ENCODE assay signal across 18 cellular contexts in genomic region chr15:90151989-90152645, GRCh38. TPM values are rescaled to one million over a fixed set of nuclear protein-coding genes. Genes with fewer than 3 reads are reported as not detected.
DNase-seq lines count a peak whose midpoint lies in the region; ATAC-seq and TF ChIP-seq lines count a peak whose summit lies in the region.
"Had no signal": no experiment of that assay in that cellular context is flagged by ENCODE, and none has a peak within 500 bp of the region (broad histone marks: within the 10 kb centered on the region; RNA-seq: fewer than 3 reads in every experiment).

No MANE protein-coding gene starts in this region.

- H3K27ac Mint-ChIP-seq in WTC11 = peak overlapping the region; percentile 97
- H3K27ac Mint-ChIP-seq in nephron progenitor cell = peak overlapping the region; percentile 19

- CTCF ChIA-PET in WTC11 (lab: Charles Lee) = interaction anchor here (0.6 to 5.1 kb wide), 19 partner anchors 10 to 391 kb away, joined by 3 to 47 read pairs (median 4); partner anchors contain the start of genes CIB1, GDPGP1 and IDH2

- POLR2A ChIA-PET in WTC11 (lab: Charles Lee) = interaction anchor here (0.6 to 1.7 kb wide), 6 partner anchors 45 to 1520 kb away, joined by 3 to 12 read pairs (median 4); partner anchors contain the start of genes IDH2 and SEMA4B

- ATAC-seq in WTC11 (peak; percentile 94), GM18519 (IDR thresholded peaks at IDR 0.05; ENCODE audit: low FRiP score, unreplicated experiment) (no peak)

- H3K27me3 Mint-ChIP-seq in WTC11 (ENCODE audit: low read depth) (peaks cover 13% of the 10 kb centered on the region), nephron progenitor cell (ENCODE audit: low read depth, poor library complexity) (peaks cover 5% of the 10 kb centered on the region)
- H3K27me3 Mint-ChIP-seq: CD8-positive, alpha-beta memory T cell had no signal

- no peaks in the 10 kb centered on the region for H3K9me3 Mint-ChIP-seq in WTC11
- no peaks in the 10 kb centered on the region for H3K9me3 Mint-ChIP-seq in nephron progenitor cell
- H3K9me3 Mint-ChIP-seq: CD8-positive, alpha-beta memory T cell had no signal

- H3K4me1 Mint-ChIP-seq in WTC11 (peaks cover 42% of the 10 kb centered on the region), nephron progenitor cell (peaks cover 34% of the 10 kb centered on the region)

- TF ChIP-seq CTCF in WTC11 (IDR thresholded peaks at IDR 0.05) (no peak), nephron progenitor cell (IDR thresholded peaks at IDR 0.05) (no peak)

- DNase-seq in Ammon's horn (ENCODE audit: low spot score) (peak; percentile 53), WTC11 (ENCODE audit: low spot score) (peak; percentile 70), iPS DF 19.7 (ENCODE audit: low read depth, low spot score) (peak; percentile 65), nephron progenitor cell (peak; percentile 38), NCI-H526 (lab: John Stamatoyannopoulos, UW) (no peak), NCI-H2029 treated with DMSO at 0.1 percent for 48 hours (lab: John Stamatoyannopoulos, UW) (no peak)
- no peak for DNase-seq in activated CD4-positive, alpha-beta T cell treated with anti-CD3 and anti-CD28 coated beads for 4 hours
- DNase-seq: activated CD4-positive, alpha-beta T cell treated with anti-CD3 and anti-CD28 coated beads for 1 hour; activated CD8-positive, alpha-beta memory T cell treated with anti-CD3 and anti-CD28 coated beads, Interleukin-2, amount 50 U/mL, for 4 hours; activated naive CD4-positive, alpha-beta T cell treated with Interleukin-2 at 50 U/mL for 16 hours; CD8-positive, alpha-beta memory T cell; mammary epithelial cell; NCI-H1417; NCI-H2227 treated with DMSO at 0.1 percent for 48 hours; NK-92 treated with Interleukin-12 subunit alpha and Interleukin-12 subunit beta, amount 100 ng/mL, for 24 hours; SHP77; uterus had no signal

- peak overlapping the region; percentile 10 for H3K4me3 Mint-ChIP-seq in WTC11
- no peak overlapping the region for H3K4me3 Mint-ChIP-seq in nephron progenitor cell
- H3K4me3 Mint-ChIP-seq: CD8-positive, alpha-beta memory T cell had no signal

- H3K36me3 Mint-ChIP-seq in WTC11 = no peaks in the 10 kb centered on the region
- H3K36me3 Mint-ChIP-seq in nephron progenitor cell (ENCODE audit: low read depth) = no peaks in the 10 kb centered on the region
- H3K36me3 Mint-ChIP-seq: CD8-positive, alpha-beta memory T cell had no signal

TF ChIP-seq in WTC11, 78 proteins besides CTCF, POLR2A, EP300 and RAD21:
- peak; percentile 51; the same call in 1 of the 2 replicates for TF ChIP-seq ZBTB43 (CRISPR knock-in tag; IDR thresholded peaks at IDR 0.05)
- no peak for TF ChIP-seq CBFB (CRISPR knock-in tag; IDR thresholded peaks at IDR 0.05; ENCODE audit: low read depth)
- no peak; the same call in 1 of the 2 replicates for TF ChIP-seq FOXP1 (CRISPR knock-in tag; IDR thresholded peaks at IDR 0.05; ENCODE audit: borderline replicate concordance)
- peak; percentile 85 for TF ChIP-seq ZNF317 (CRISPR knock-in tag; IDR thresholded peaks at IDR 0.05; ENCODE audit: borderline replicate concordance, low read depth)
- no peak for TF ChIP-seq PREB (CRISPR knock-in tag; IDR thresholded peaks at IDR 0.05; ENCODE audit: borderline replicate concordance)
- TF ChIP-seq, protein P1, sequence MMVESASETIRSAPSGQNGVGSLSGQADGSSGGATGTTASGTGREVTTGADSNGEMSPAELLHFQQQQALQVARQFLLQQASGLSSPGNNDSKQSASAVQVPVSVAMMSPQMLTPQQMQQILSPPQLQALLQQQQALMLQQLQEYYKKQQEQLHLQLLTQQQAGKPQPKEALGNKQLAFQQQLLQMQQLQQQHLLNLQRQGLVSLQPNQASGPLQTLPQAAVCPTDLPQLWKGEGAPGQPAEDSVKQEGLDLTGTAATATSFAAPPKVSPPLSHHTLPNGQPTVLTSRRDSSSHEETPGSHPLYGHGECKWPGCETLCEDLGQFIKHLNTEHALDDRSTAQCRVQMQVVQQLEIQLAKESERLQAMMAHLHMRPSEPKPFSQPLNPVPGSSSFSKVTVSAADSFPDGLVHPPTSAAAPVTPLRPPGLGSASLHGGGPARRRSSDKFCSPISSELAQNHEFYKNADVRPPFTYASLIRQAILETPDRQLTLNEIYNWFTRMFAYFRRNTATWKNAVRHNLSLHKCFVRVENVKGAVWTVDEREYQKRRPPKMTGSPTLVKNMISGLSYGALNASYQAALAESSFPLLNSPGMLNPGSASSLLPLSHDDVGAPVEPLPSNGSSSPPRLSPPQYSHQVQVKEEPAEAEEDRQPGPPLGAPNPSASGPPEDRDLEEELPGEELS (CRISPR knock-in tag; IDR thresholded peaks at IDR 0.05) = peak; percentile 72; the same call in 1 of the 2 replicates
- peak; percentile 30; the same call in 1 of the 2 replicates for TF ChIP-seq SP1 (CRISPR knock-in tag; conservative IDR thresholded peaks at IDR 0.05)
- TF ChIP-seq, protein P2, sequence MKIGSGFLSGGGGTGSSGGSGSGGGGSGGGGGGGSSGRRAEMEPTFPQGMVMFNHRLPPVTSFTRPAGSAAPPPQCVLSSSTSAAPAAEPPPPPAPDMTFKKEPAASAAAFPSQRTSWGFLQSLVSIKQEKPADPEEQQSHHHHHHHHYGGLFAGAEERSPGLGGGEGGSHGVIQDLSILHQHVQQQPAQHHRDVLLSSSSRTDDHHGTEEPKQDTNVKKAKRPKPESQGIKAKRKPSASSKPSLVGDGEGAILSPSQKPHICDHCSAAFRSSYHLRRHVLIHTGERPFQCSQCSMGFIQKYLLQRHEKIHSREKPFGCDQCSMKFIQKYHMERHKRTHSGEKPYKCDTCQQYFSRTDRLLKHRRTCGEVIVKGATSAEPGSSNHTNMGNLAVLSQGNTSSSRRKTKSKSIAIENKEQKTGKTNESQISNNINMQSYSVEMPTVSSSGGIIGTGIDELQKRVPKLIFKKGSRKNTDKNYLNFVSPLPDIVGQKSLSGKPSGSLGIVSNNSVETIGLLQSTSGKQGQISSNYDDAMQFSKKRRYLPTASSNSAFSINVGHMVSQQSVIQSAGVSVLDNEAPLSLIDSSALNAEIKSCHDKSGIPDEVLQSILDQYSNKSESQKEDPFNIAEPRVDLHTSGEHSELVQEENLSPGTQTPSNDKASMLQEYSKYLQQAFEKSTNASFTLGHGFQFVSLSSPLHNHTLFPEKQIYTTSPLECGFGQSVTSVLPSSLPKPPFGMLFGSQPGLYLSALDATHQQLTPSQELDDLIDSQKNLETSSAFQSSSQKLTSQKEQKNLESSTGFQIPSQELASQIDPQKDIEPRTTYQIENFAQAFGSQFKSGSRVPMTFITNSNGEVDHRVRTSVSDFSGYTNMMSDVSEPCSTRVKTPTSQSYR (CRISPR knock-in tag; IDR thresholded peaks at IDR 0.05) = peak; percentile 60; the same call in 1 of the 2 replicates
- peak; percentile 63 for TF ChIP-seq FOXK1 (CRISPR knock-in tag; IDR thresholded peaks at IDR 0.05)
- TF ChIP-seq IRF2 (CRISPR knock-in tag; IDR thresholded peaks at IDR 0.05; ENCODE audit: borderline replicate concordance, low read depth) = no peak
- no peak for TF ChIP-seq MXD4 (CRISPR knock-in tag; IDR thresholded peaks at IDR 0.05; ENCODE audit: borderline replicate concordance)

RNA-seq across cellular contexts. Expression of gene SEMA4B, which starts 49.0 kb away (rescaled TPM):
- total RNA-seq in WTC11 (2021) = 50.1 to 53.3 TPM (median 50.2 TPM) in 3 replicates

RNA-seq across cellular contexts. Expression of gene IDH2, which starts 49.8 kb away (rescaled TPM):
- total RNA-seq in WTC11 (2021) = 53.3 to 80.3 TPM (median 72.3 TPM) in 3 replicates

Comparison
In these comparisons a context has a peak if more than half of its experiments do, and no peak if none do; other contexts are left out.
1. DNase-seq: peak in Ammon's horn (single experiment), WTC11 (single experiment), iPS DF 19.7 (single experiment) and nephron progenitor cell (single experiment); none in NCI-H526 (0 of 2), activated CD4-positive, alpha-beta T cell treated with anti-CD3 and anti-CD28 coated beads for 4 hours (0 of 2) and NCI-H2029 treated with DMSO at 0.1 percent for 48 hours (single experiment).